Comparison of ENCODE assay signal across 1 cellular context in the genomic region with DNA sequence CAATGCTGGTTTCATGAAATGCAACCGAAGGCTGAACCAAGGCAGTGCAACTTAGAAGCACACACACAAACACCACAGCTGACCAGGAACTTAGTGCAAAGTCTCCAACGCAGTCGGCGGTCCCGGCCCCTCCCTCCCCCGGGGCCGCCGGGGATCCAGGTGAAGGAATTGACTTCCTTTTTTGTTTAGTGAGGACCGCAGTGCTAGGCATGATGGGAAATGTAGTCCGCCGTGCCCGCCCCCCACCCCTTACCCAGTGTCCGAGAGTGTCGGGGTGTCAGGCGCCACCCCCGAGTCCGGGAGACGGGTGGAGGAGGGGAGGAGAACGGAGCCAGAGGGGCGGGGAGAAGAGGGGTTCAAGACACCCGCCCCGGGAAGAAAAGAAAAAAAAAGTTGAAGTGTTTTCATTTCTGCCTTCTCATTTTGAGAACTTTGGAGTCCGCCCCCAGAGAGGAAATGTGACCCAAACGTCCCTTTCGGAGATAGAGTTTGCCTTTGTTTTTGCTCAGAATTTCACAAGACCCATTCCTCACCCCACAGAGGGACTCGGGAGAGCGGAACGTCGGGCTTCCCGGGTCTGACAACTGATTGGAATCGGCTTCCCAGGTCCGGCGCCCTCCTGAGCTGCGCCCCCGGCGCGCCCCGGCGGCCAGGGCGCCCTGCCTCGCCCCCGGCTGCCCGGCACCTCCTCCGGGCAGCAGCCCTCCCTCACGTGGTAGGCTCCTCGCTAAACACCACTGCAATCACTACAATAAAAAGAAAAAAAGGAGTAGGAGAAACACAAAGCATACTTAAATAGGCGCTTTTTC.
TF ChIP-seq lines count a peak whose summit lies in the region.

No MANE protein-coding gene starts in this region.

TF ChIP-seq in K562, 482 proteins besides CTCF, POLR2A, EP300 and RAD21 (continued from another document and continues in another):
- TF ChIP-seq ZNF407 (IDR thresholded peaks at IDR 0.05; ENCODE audit: low read depth) (no peak), CREM (IDR thresholded peaks at IDR 0.05; ENCODE audit: low read depth) (peak; percentile 42; the same call in 1 of the 2 replicates), RBM39 (optimal IDR thresholded peaks at IDR 0.05; ENCODE audit: low read depth, low read length) (peak; percentile 31), E2F4 (CRISPR knock-in tag; IDR thresholded peaks at IDR 0.05; ENCODE audit: low read depth) (no peak), ZNF143 (CRISPR knock-in tag; IDR thresholded peaks at IDR 0.05) (peak; percentile 89), HDAC2 (IDR thresholded peaks at IDR 0.05) (peak; percentile 59; the same call in 1 of the 2 replicates), ELK3 (CRISPR knock-in tag; IDR thresholded peaks at IDR 0.05) (no peak), MNT (conservative IDR thresholded peaks at IDR 0.05) (peak; percentile 58 to 61; a peak in 2 of 4 replicates), TCF7L2 (IDR thresholded peaks at IDR 0.05; ENCODE audit: low read depth, low read length) (no peak), HDAC1 (IDR thresholded peaks at IDR 0.05) (peak in 1 of 2 experiments; percentile 25; a peak in 2 of 4 replicates), ETV5 (CRISPR knock-in tag; IDR thresholded peaks at IDR 0.05; ENCODE audit: low read depth) (no peak; the same call in 1 of the 2 replicates), EP400 (IDR thresholded peaks at IDR 0.05) (peak; percentile 53; the same call in 1 of the 2 replicates), XRCC4 (IDR thresholded peaks at IDR 0.05; ENCODE audit: extremely low read depth, insufficient read depth, insufficient read length) (no peak), NFXL1 (CRISPR knock-in tag; IDR thresholded peaks at IDR 0.05) (no peak), RBM22 (IDR thresholded peaks at IDR 0.05; ENCODE audit: low read depth, low read length, poor library complexity, severe bottlenecking) (no peak), FOXA1 (IDR thresholded peaks at IDR 0.05; ENCODE audit: borderline replicate concordance) (no peak), BCOR (IDR thresholded peaks at IDR 0.05) (peak; percentile 36; the same call in 1 of the 2 replicates), BRD9 (IDR thresholded peaks at IDR 0.05; ENCODE audit: low read depth, partially characterized antibody) (no peak), SMARCE1 (IDR thresholded peaks at IDR 0.05) (no peak), ZNF212 (CRISPR knock-in tag; IDR thresholded peaks at IDR 0.05) (no peak), RFX5 (IDR thresholded peaks at IDR 0.05; ENCODE audit: low read depth, low read length) (no peak), KLF6 (CRISPR knock-in tag; IDR thresholded peaks at IDR 0.05; ENCODE audit: borderline replicate concordance) (0 out of 2 replicates have a peak, but pooled peaks have one; percentile 3), HMG20B (CRISPR knock-in tag; IDR thresholded peaks at IDR 0.05) (no peak), HMG20A (CRISPR knock-in tag; conservative IDR thresholded peaks at IDR 0.05) (no peak), ZFP36 (IDR thresholded peaks at IDR 0.05; ENCODE audit: low read depth, low read length, partially characterized antibody) (peak; percentile 51), RREB1 (CRISPR knock-in tag; IDR thresholded peaks at IDR 0.05) (no peak), HNRNPLL (IDR thresholded peaks at IDR 0.05; ENCODE audit: low read depth, low read length, poor library complexity, severe bottlenecking) (no peak), ESRRB (CRISPR knock-in tag; IDR thresholded peaks at IDR 0.05; ENCODE audit: borderline replicate concordance) (no peak), JUNB (CRISPR knock-in tag; conservative IDR thresholded peaks at IDR 0.05) (no peak), NRF1 (conservative IDR thresholded peaks at IDR 0.05 in 1 of 2, IDR thresholded peaks at IDR 0.05 in 1 of 2) (peak in 1 of 2 experiments; percentile 39; a peak in 3 of 4 replicates), FOXK2 (conservative IDR thresholded peaks at IDR 0.05 in 1 of 2, IDR thresholded peaks at IDR 0.05 in 1 of 2; ENCODE audit: low read depth in 2 of 2) (peak; percentile 34 to 66; a peak in 2 of 4 replicates)
- TF ChIP-seq, protein P1, sequence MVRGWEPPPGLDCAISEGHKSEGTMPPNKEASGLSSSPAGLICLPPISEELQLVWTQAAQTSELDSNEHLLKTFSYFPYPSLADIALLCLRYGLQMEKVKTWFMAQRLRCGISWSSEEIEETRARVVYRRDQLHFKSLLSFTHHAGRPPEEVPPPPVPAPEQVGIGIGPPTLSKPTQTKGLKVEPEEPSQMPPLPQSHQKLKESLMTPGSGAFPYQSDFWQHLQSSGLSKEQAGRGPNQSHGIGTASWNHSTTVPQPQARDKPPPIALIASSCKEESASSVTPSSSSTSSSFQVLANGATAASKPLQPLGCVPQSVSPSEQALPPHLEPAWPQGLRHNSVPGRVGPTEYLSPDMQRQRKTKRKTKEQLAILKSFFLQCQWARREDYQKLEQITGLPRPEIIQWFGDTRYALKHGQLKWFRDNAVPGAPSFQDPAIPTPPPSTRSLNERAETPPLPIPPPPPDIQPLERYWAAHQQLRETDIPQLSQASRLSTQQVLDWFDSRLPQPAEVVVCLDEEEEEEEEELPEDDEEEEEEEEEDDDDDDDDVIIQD (CRISPR knock-in tag; IDR thresholded peaks at IDR 0.05): no peak
- TF ChIP-seq, protein P2, sequence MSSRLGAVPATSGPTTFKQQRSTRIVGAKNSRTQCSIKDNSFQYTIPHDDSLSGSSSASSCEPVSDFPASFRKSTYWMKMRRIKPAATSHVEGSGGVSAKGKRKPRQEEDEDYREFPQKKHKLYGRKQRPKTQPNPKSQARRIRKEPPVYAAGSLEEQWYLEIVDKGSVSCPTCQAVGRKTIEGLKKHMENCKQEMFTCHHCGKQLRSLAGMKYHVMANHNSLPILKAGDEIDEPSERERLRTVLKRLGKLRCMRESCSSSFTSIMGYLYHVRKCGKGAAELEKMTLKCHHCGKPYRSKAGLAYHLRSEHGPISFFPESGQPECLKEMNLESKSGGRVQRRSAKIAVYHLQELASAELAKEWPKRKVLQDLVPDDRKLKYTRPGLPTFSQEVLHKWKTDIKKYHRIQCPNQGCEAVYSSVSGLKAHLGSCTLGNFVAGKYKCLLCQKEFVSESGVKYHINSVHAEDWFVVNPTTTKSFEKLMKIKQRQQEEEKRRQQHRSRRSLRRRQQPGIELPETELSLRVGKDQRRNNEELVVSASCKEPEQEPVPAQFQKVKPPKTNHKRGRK (tag; IDR thresholded peaks at IDR 0.05): peak; percentile 65
